In genomic region chr5:172180936-172181335, GRCh38 we compare ENCODE assay signal across 15 cellular contexts. TPM values are rescaled to one million over a fixed set of nuclear protein-coding genes. Genes with fewer than 3 reads are reported as not detected.
A peak's percentile ranks its signal among the peaks of the same experiment; 100 is the strongest.
DNase-seq lines count a peak whose midpoint lies in the region; TF ChIP-seq lines count a peak whose summit lies in the region.
"Had no signal": no experiment of that assay in that cellular context is flagged by ENCODE, and none has a peak within 500 bp of the region (broad histone marks: within the 10 kb centered on the region; RNA-seq: fewer than 3 reads in every experiment).

No MANE protein-coding gene starts in this region.

- H3K27me3 Mint-ChIP-seq in CD8-positive, alpha-beta memory T cell, result no peaks in the 10 kb centered on the region
- H3K27me3 Mint-ChIP-seq in T-helper 1 cell treated with Interleukin-12 subunit alpha and Interleukin-12 subunit beta and Interleukin-4 antibody, amounts not matched to agents 30 μg/mL and 1 μg/mL, for 36 hours (ENCODE audit: low read depth), result no peaks in the 10 kb centered on the region

- peaks cover 78 to 95% (median 94%) of the 10 kb centered on the region in 3 donors for H3K4me1 Mint-ChIP-seq in CD8-positive, alpha-beta memory T cell
- peaks cover 68% of the 10 kb centered on the region for H3K4me1 Mint-ChIP-seq in T-helper 1 cell treated with Interleukin-12 subunit alpha and Interleukin-12 subunit beta and Interleukin-4 antibody, amounts not matched to agents 30 μg/mL and 1 μg/mL, for 36 hours (ENCODE audit: low read depth)

- H3K36me3 ChIP-seq in CD8-positive, alpha-beta memory T cell (ENCODE audit: insufficient read depth, low read length), result no peaks in the 10 kb centered on the region
- peaks cover 44% of the 10 kb centered on the region for H3K36me3 ChIP-seq in neutrophil
- H3K36me3 ChIP-seq: BE2C had no signal

- H3K4me3 ChIP-seq in CD8-positive, alpha-beta memory T cell (ENCODE audit: low read length), result peak overlapping the region; percentile 3
- H3K4me3 ChIP-seq in neutrophil (ENCODE audit: low read depth in 1 of 2, low read length in 1 of 2), result peak overlapping the region in 1 of 2 experiments; percentile 74
- H3K4me3 ChIP-seq: psoas muscle had no signal

- POLR2A ChIA-PET in CD8-positive, alpha-beta memory T cell (lab: Charles Lee), result interaction anchor here (1.4 kb wide), 1 partner anchor 66 kb away, joined by 3 read pairs; no protein-coding TSS in a partner anchor

- peak overlapping the region; percentile 72 to 100 (median 97) for H3K27ac Mint-ChIP-seq in CD8-positive, alpha-beta memory T cell
- H3K27ac Mint-ChIP-seq in T-helper 1 cell treated with Interleukin-12 subunit alpha and Interleukin-12 subunit beta and Interleukin-4 antibody, amounts not matched to agents 30 μg/mL and 1 μg/mL, for 36 hours, result peak overlapping the region; percentile 74

- H3K9me3 ChIP-seq in CD8-positive, alpha-beta memory T cell (ENCODE audit: low read length), result no peaks in the 10 kb centered on the region
- H3K9me3 ChIP-seq in neutrophil, result no peaks in the 10 kb centered on the region
- H3K9me3 ChIP-seq: BE2C, psoas muscle had no signal

- peak overlapping the region; percentile 77 to 97 (median 82) for H3K4me3 Mint-ChIP-seq in CD8-positive, alpha-beta memory T cell
- peak overlapping the region; percentile 47 for H3K4me3 Mint-ChIP-seq in T-helper 1 cell treated with Interleukin-12 subunit alpha and Interleukin-12 subunit beta and Interleukin-4 antibody, amounts not matched to agents 30 μg/mL and 1 μg/mL, for 36 hours

- no peak overlapping the region for H3K27ac ChIP-seq in CD8-positive, alpha-beta memory T cell (ENCODE audit: low read depth, low read length)
- peak overlapping the region; percentile 96 for H3K27ac ChIP-seq in neutrophil
- H3K27ac ChIP-seq: psoas muscle had no signal

- peaks cover 13 to 57% (median 19%) of the 10 kb centered on the region in 3 donors for H3K36me3 Mint-ChIP-seq in CD8-positive, alpha-beta memory T cell
- peaks cover 41% of the 10 kb centered on the region for H3K36me3 Mint-ChIP-seq in T-helper 1 cell treated with Interleukin-12 subunit alpha and Interleukin-12 subunit beta and Interleukin-4 antibody, amounts not matched to agents 30 μg/mL and 1 μg/mL, for 36 hours (ENCODE audit: low read depth)

- CTCF ChIA-PET in CD8-positive, alpha-beta memory T cell (lab: Charles Lee), result interaction anchor here (1.0 to 14.7 kb wide), 2 partner anchors 6 to 69 kb away, joined by 3 to 340 read pairs; partner anchors contain the start of gene STK10

- H3K9me3 Mint-ChIP-seq in CD8-positive, alpha-beta memory T cell, result no peaks in the 10 kb centered on the region
- H3K9me3 Mint-ChIP-seq in T-helper 1 cell treated with Interleukin-12 subunit alpha and Interleukin-12 subunit beta and Interleukin-4 antibody, amounts not matched to agents 30 μg/mL and 1 μg/mL, for 36 hours, result no peaks in the 10 kb centered on the region

- H3K4me1 ChIP-seq in CD8-positive, alpha-beta memory T cell (ENCODE audit: insufficient read depth, low read length), result peaks cover 95% of the 10 kb centered on the region
- peaks cover 93 to 98% of the 10 kb centered on the region in 2 experiments for H3K4me1 ChIP-seq in neutrophil (ENCODE audit: control insufficient read depth in 1 of 2, insufficient read depth in 1 of 2, low read depth in 1 of 2, low read length in 1 of 2)
- H3K4me1 ChIP-seq: BE2C had no signal

- peak in 3 of 5 donors; percentile 51 to 81 (median 51) for DNase-seq in CD8-positive, alpha-beta memory T cell
- DNase-seq in central memory CD4-positive, alpha-beta T cell, result peak; percentile 77
- no peak for DNase-seq in SKM-1 (lab: John Stamatoyannopoulos, UW; ENCODE audit: unreplicated experiment)
- no peak for DNase-seq in NCI-H82 (lab: John Stamatoyannopoulos, UW)
- DNase-seq in NCI-H2081 treated with DMSO at 0.1 percent for 48 hours (lab: John Stamatoyannopoulos, UW), result no peak
- DNase-seq: BE2C, foreskin melanocyte, NCI-H1436, psoas muscle, T1000 had no signal

- H3K27me3 ChIP-seq in CD8-positive, alpha-beta memory T cell (ENCODE audit: insufficient read depth, low read length, poor library complexity, severe bottlenecking), result no peaks in the 10 kb centered on the region
- no peaks in the 10 kb centered on the region for H3K27me3 ChIP-seq in neutrophil
- H3K27me3 ChIP-seq: BE2C had no signal

- no peak for TF ChIP-seq CTCF in neutrophil (IDR thresholded peaks at IDR 0.05)

RNA-seq across cellular contexts. Expression of gene STK10, which starts 7.1 kb away (rescaled TPM):
- 100 to 1,000 TPM; 113 to 118 TPM for total RNA-seq in CD8-positive, alpha-beta memory T cell
- polyA plus RNA-seq in CD8-positive, alpha-beta memory T cell, result 170 TPM

RNA-seq across cellular contexts. Expression of gene EFCAB9, which starts 13.0 kb away (rescaled TPM):
- total RNA-seq in CD8-positive, alpha-beta memory T cell, result not detected
- not detected for polyA plus RNA-seq in CD8-positive, alpha-beta memory T cell
- total RNA-seq: aorta, Daoy, NCI-H460, psoas muscle had no signal
- polyA plus RNA-seq: aorta had no signal

Comparison
In these comparisons a context has a peak if more than half of its experiments do, and no peak if none do; other contexts are left out.
1. DNase-seq: peak in CD8-positive, alpha-beta memory T cell (3 of 5) and central memory CD4-positive, alpha-beta T cell (single experiment); none in SKM-1 (single experiment), NCI-H82 (single experiment) and NCI-H2081 treated with DMSO at 0.1 percent for 48 hours (single experiment).